ENCODE assay signal across 10 cellular contexts in genomic region chr6:87922947-87923330, GRCh38.
A peak's percentile ranks its signal among the peaks of the same experiment; 100 is the strongest.
DNase-seq lines count a peak whose midpoint lies in the region; ATAC-seq, FAIRE-seq and TF ChIP-seq lines count a peak whose summit lies in the region.
"Had no signal": no experiment of that assay in that cellular context is flagged by ENCODE, and none has a peak within 500 bp of the region (broad histone marks: within the 10 kb centered on the region; RNA-seq: fewer than 3 reads in every experiment).

No MANE protein-coding gene starts in this region.

- H3K36me3 ChIP-seq in mucosa of descending colon (ENCODE audit: low read depth) (no peaks in the 10 kb centered on the region), body of pancreas (replicated peaks in 1 of 2; ENCODE audit: insufficient read depth in 1 of 2, low read depth in 2 of 2) (no peaks in the 10 kb centered on the region)

- H3K4me3 ChIP-seq in mucosa of descending colon, result no peak overlapping the region
- H3K4me3 ChIP-seq in body of pancreas, result no peak overlapping the region

- 25 to 31% methylated on average over 2 of the region's 2 CpGs for WGBS in body of pancreas, 2 donors

- no peak for TF ChIP-seq POLR2A in body of pancreas (IDR thresholded peaks at IDR 0.05)

- no peak for FAIRE-seq in D721Med (lab: Jason Lieb, UNC)
- FAIRE-seq: A204.1, bronchial epithelial cell had no signal

- H3K4me1 ChIP-seq in mucosa of descending colon (ENCODE audit: low read depth), result no peaks in the 10 kb centered on the region
- H3K4me1 ChIP-seq in body of pancreas, result no peaks in the 10 kb centered on the region

- ATAC-seq in HG02610 (IDR thresholded peaks at IDR 0.05; ENCODE audit: unreplicated experiment) (peak; percentile 77), mucosa of descending colon (peak; percentile 67), body of pancreas (no peak)

- no peak for TF ChIP-seq CTCF in mucosa of descending colon (IDR thresholded peaks at IDR 0.05)
- no peak for TF ChIP-seq CTCF in D721Med (IDR thresholded peaks at IDR 0.05; ENCODE audit: insufficient read depth, missing control alignments)
- TF ChIP-seq CTCF in body of pancreas (IDR thresholded peaks at IDR 0.05), result no peak

- intact Hi-C loops in mucosa of descending colon (cut with DNase I, micrococcal nuclease), result no loop called here
- intact Hi-C loops in body of pancreas (cut with DNase I), result no loop called here

- no peak overlapping the region for H3K27ac ChIP-seq in body of pancreas

- H3K27me3 ChIP-seq in body of pancreas, result no peaks in the 10 kb centered on the region

- DNase-seq in NCI-H146 treated with DMSO at 0.1 percent for 48 hours (lab: John Stamatoyannopoulos, UW; ENCODE audit: unreplicated experiment) (peak; percentile 4), NCI-H146 (lab: John Stamatoyannopoulos, UW) (no peak), MV-4-11 (lab: John Stamatoyannopoulos, UW) (peak; percentile 78), mucosa of descending colon (peak in 1 of 3 donors; percentile 48), D721Med (ENCODE audit: insufficient read length, low spot score) (no peak), body of pancreas (no peak)
- no peak for DNase-seq in effector CD8-positive, alpha-beta T cell (lab: John Stamatoyannopoulos, UW)

- H3K9me3 ChIP-seq in mucosa of descending colon (no peaks in the 10 kb centered on the region), body of pancreas (no peaks in the 10 kb centered on the region)

Comparison
In these comparisons a context has a peak if more than half of its experiments do, and no peak if none do; other contexts are left out.
1. DNase-seq: peak in NCI-H146 treated with DMSO at 0.1 percent for 48 hours (single experiment) and MV-4-11 (single experiment); none in NCI-H146 (single experiment), D721Med (single experiment), effector CD8-positive, alpha-beta T cell (single experiment) and body of pancreas (0 of 4).